In the genomic region with DNA sequence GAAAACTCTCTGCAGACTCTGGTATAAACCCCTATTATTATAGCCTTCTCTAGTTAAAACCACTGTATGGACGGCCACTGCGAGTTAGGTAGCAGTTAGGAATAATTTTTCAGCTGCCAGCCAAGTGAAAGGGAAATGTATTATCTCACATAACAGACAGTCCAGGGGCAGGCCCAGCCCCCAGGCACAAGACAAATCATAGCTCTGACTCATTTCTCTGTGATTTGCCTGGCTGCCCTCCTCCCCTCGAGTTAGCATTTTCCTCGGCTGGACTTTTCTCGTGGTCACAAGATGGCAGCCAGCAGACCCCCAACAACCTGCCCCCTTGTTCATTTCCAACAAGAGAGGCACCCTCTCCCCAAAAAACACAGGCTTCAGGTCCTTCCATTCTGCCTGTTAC, we compare ENCODE assay signal across 1 cellular context.
TF ChIP-seq lines count a peak whose summit lies in the region.

No MANE protein-coding gene starts in this region.

TF ChIP-seq in GM23338, 12 proteins besides CTCF, POLR2A, EP300 and RAD21 (continued from another document):
- TF ChIP-seq, protein P1, sequence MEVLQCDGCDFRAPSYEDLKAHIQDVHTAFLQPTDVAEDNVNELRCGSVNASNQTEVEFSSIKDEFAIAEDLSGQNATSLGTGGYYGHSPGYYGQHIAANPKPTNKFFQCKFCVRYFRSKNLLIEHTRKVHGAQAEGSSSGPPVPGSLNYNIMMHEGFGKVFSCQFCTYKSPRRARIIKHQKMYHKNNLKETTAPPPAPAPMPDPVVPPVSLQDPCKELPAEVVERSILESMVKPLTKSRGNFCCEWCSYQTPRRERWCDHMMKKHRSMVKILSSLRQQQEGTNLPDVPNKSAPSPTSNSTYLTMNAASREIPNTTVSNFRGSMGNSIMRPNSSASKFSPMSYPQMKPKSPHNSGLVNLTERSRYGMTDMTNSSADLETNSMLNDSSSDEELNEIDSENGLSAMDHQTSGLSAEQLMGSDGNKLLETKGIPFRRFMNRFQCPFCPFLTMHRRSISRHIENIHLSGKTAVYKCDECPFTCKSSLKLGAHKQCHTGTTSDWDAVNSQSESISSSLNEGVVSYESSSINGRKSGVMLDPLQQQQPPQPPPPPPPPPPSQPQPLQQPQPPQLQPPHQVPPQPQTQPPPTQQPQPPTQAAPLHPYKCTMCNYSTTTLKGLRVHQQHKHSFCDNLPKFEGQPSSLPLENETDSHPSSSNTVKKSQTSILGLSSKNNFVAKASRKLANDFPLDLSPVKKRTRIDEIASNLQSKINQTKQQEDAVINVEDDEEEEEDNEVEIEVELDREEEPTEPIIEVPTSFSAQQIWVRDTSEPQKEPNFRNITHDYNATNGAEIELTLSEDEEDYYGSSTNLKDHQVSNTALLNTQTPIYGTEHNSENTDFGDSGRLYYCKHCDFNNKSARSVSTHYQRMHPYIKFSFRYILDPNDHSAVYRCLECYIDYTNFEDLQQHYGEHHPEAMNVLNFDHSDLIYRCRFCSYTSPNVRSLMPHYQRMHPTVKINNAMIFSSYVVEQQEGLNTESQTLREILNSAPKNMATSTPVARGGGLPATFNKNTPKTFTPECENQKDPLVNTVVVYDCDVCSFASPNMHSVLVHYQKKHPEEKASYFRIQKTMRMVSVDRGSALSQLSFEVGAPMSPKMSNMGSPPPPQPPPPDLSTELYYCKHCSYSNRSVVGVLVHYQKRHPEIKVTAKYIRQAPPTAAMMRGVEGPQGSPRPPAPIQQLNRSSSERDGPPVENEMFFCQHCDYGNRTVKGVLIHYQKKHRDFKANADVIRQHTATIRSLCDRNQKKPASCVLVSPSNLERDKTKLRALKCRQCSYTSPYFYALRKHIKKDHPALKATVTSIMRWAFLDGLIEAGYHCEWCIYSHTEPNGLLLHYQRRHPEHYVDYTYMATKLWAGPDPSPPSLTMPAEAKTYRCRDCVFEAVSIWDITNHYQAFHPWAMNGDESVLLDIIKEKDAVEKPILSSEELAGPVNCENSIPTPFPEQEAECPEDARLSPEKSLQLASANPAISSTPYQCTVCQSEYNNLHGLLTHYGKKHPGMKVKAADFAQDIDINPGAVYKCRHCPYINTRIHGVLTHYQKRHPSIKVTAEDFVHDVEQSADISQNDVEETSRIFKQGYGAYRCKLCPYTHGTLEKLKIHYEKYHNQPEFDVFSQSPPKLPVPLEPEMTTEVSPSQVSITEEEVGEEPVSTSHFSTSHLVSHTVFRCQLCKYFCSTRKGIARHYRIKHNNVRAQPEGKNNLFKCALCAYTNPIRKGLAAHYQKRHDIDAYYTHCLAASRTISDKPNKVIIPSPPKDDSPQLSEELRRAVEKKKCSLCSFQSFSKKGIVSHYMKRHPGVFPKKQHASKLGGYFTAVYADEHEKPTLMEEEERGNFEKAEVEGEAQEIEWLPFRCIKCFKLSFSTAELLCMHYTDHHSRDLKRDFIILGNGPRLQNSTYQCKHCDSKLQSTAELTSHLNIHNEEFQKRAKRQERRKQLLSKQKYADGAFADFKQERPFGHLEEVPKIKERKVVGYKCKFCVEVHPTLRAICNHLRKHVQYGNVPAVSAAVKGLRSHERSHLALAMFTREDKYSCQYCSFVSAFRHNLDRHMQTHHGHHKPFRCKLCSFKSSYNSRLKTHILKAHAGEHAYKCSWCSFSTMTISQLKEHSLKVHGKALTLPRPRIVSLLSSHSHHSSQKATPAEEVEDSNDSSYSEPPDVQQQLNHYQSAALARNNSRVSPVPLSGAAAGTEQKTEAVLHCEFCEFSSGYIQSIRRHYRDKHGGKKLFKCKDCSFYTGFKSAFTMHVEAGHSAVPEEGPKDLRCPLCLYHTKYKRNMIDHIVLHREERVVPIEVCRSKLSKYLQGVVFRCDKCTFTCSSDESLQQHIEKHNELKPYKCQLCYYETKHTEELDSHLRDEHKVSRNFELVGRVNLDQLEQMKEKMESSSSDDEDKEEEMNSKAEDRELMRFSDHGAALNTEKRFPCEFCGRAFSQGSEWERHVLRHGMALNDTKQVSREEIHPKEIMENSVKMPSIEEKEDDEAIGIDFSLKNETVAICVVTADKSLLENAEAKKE (CRISPR knock-in tag; IDR thresholded peaks at IDR 0.05): no peak
- no peak for TF ChIP-seq EZH2 (IDR thresholded peaks at IDR 0.05; ENCODE audit: low read depth, unreplicated experiment)
- TF ChIP-seq, protein P2, sequence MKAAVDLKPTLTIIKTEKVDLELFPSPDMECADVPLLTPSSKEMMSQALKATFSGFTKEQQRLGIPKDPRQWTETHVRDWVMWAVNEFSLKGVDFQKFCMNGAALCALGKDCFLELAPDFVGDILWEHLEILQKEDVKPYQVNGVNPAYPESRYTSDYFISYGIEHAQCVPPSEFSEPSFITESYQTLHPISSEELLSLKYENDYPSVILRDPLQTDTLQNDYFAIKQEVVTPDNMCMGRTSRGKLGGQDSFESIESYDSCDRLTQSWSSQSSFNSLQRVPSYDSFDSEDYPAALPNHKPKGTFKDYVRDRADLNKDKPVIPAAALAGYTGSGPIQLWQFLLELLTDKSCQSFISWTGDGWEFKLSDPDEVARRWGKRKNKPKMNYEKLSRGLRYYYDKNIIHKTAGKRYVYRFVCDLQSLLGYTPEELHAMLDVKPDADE (IDR thresholded peaks at IDR 0.05): no peak
- no peak for TF ChIP-seq JUNB (IDR thresholded peaks at IDR 0.05; ENCODE audit: unreplicated experiment)
- no peak for TF ChIP-seq EZH2phosphoT487 (IDR thresholded peaks at IDR 0.05; ENCODE audit: unreplicated experiment)
- TF ChIP-seq NANOG (IDR thresholded peaks at IDR 0.05; ENCODE audit: borderline replicate concordance): no peak
- TF ChIP-seq ZNF114 (CRISPR knock-in tag; IDR thresholded peaks at IDR 0.05): no peak
- TF ChIP-seq, protein P3, sequence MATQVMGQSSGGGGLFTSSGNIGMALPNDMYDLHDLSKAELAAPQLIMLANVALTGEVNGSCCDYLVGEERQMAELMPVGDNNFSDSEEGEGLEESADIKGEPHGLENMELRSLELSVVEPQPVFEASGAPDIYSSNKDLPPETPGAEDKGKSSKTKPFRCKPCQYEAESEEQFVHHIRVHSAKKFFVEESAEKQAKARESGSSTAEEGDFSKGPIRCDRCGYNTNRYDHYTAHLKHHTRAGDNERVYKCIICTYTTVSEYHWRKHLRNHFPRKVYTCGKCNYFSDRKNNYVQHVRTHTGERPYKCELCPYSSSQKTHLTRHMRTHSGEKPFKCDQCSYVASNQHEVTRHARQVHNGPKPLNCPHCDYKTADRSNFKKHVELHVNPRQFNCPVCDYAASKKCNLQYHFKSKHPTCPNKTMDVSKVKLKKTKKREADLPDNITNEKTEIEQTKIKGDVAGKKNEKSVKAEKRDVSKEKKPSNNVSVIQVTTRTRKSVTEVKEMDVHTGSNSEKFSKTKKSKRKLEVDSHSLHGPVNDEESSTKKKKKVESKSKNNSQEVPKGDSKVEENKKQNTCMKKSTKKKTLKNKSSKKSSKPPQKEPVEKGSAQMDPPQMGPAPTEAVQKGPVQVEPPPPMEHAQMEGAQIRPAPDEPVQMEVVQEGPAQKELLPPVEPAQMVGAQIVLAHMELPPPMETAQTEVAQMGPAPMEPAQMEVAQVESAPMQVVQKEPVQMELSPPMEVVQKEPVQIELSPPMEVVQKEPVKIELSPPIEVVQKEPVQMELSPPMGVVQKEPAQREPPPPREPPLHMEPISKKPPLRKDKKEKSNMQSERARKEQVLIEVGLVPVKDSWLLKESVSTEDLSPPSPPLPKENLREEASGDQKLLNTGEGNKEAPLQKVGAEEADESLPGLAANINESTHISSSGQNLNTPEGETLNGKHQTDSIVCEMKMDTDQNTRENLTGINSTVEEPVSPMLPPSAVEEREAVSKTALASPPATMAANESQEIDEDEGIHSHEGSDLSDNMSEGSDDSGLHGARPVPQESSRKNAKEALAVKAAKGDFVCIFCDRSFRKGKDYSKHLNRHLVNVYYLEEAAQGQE (IDR thresholded peaks at IDR 0.05; ENCODE audit: unreplicated experiment): no peak
- no peak for TF ChIP-seq ZNF331 (CRISPR knock-in tag; IDR thresholded peaks at IDR 0.05; ENCODE audit: low read depth)
- TF ChIP-seq STAT1 (IDR thresholded peaks at IDR 0.05; ENCODE audit: unreplicated experiment): no peak
- no peak for TF ChIP-seq POLR2AphosphoS5 (IDR thresholded peaks at IDR 0.05; ENCODE audit: low read depth)
